5 cellular contexts compared by ENCODE assay signal in the genomic region with DNA sequence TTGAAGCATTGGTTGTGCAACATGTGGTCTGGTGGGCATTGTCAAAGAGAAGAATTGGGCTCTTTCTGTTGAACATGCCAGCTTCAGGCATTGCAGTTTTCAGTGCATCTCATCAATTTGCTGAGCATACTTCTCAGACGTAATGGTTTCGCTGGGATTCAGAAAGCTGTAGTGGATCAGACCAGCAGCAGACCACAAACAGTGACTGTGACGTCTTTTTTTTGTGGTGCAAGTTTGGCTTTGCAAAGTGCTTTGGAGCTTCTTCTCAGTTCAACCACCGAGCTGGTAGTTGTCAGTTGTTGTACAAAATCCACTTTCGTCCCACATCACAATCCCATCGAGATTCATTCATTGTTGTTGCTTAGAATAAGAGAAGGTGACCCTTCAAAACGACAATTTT.
"Had no signal": no experiment of that assay in that cellular context is flagged by ENCODE, and none has a peak within 500 bp of the region (broad histone marks: within the 10 kb centered on the region; RNA-seq: fewer than 3 reads in every experiment).

No MANE protein-coding gene starts in this region.

- H3K4me2 ChIP-seq: GM23338 had no signal

- ATAC-seq: GM23338 had no signal

- H2AFZ ChIP-seq: GM23338 had no signal

- DNase-seq: H9, HCEC 1CT, IMR-90, KBM-7 had no signal

- H3K4me3 ChIP-seq: GM23338 had no signal
